8 cellular contexts compared by ENCODE assay signal in genomic region chr10:110497438-110498086, GRCh38. TPM values are rescaled to one million over a fixed set of nuclear protein-coding genes. Genes with fewer than 3 reads are reported as not detected.
DNase-seq lines count a peak whose midpoint lies in the region; ATAC-seq, FAIRE-seq and TF ChIP-seq lines count a peak whose summit lies in the region.

A gene with protein sequence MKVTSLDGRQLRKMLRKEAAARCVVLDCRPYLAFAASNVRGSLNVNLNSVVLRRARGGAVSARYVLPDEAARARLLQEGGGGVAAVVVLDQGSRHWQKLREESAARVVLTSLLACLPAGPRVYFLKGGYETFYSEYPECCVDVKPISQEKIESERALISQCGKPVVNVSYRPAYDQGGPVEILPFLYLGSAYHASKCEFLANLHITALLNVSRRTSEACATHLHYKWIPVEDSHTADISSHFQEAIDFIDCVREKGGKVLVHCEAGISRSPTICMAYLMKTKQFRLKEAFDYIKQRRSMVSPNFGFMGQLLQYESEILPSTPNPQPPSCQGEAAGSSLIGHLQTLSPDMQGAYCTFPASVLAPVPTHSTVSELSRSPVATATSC (plus strand): TSS chr10:110497907. CDS start chr10:110498122, 215 bp downstream.

- peak within 1 kb of the TSS; percentile 54; the same call in 1 of the 2 replicates for H3K27ac Mint-ChIP-seq in WTC11

- ATAC-seq in HG03060 (IDR thresholded peaks at IDR 0.05; ENCODE audit: low read depth, unreplicated experiment) (peak; percentile 48), WTC11 (peak; percentile 56)

- peak within 1 kb of the TSS; percentile 89 for H3K4me3 Mint-ChIP-seq in WTC11

- H3K4me1 Mint-ChIP-seq in WTC11: peaks cover 73% of the 10 kb centered on the region

- peaks cover 14% of the 10 kb centered on the region for H3K27me3 Mint-ChIP-seq in WTC11 (ENCODE audit: low read depth)

- in situ Hi-C loops in ACHN (cut with HindIII; ENCODE audit: low pct_ligation_motif_present, low pct_unique_long_range_greater_than_20kb, low sequenced_read_pairs): no loop called here

- H3F3A ChIP-seq in smooth muscle cell (ENCODE audit: low read depth): peaks cover 11% of the 10 kb centered on the region

- POLR2A ChIA-PET in WTC11 (lab: Charles Lee): interaction anchor here (1.3 kb wide), 1 partner anchor 10 kb away, joined by 4 read pairs; no protein-coding TSS in a partner anchor

- FAIRE-seq in bronchial epithelial cell (lab: Jason Lieb, UNC): no peak

- peaks cover 21% of the 10 kb centered on the region for H3K79me2 ChIP-seq in smooth muscle cell (ENCODE audit: low read depth)

- H3K9me3 Mint-ChIP-seq in WTC11: no peaks in the 10 kb centered on the region

- H3K27me3 ChIP-seq in bronchial epithelial cell (ENCODE audit: control insufficient read depth, insufficient read depth, low read length) (no peaks in the 10 kb centered on the region), smooth muscle cell (ENCODE audit: low read depth) (no peaks in the 10 kb centered on the region)

- CTCF ChIA-PET in WTC11 (lab: Charles Lee): interaction anchor here (0.8 to 1.5 kb wide), 3 partner anchors 49 to 192 kb away, joined by 3 to 5 read pairs (median 5); no protein-coding TSS in a partner anchor

- no peaks in the 10 kb centered on the region for H3K9me3 ChIP-seq in smooth muscle cell (replicated peaks; ENCODE audit: low read depth)

- H4K20me1 ChIP-seq in smooth muscle cell (ENCODE audit: low read depth): peaks cover 32% of the 10 kb centered on the region

- under 1% methylated on average over 70 of the region's 98 CpGs for WGBS in smooth muscle cell (ENCODE audit: low lambda C conversion rate)

- DNase-seq in ACHN (peak; percentile 96), NCI-H2227 treated with DMSO at 0.1 percent for 48 hours (lab: John Stamatoyannopoulos, UW) (peak; percentile 84), WTC11 (ENCODE audit: low spot score) (peak; percentile 91), bronchial epithelial cell (ENCODE audit: low read depth) (peak; percentile 81), iPS-NIHi7 (ENCODE audit: extremely low spot score) (peak; percentile 86), smooth muscle cell (lab: John Stamatoyannopoulos, UW; ENCODE audit: unreplicated experiment) (peak; percentile 83)

- peaks cover 1% of the 10 kb centered on the region for H3K36me3 ChIP-seq in bronchial epithelial cell (ENCODE audit: control insufficient read depth, insufficient read depth, low read length)
- no peaks in the 10 kb centered on the region for H3K36me3 ChIP-seq in smooth muscle cell (ENCODE audit: low read depth)

- peak within 1 kb of the TSS; percentile 95 for H3K9ac ChIP-seq in smooth muscle cell (ENCODE audit: low read depth)

- peak within 1 kb of the TSS; percentile 92 for H3K4me2 ChIP-seq in smooth muscle cell

- H2AFZ ChIP-seq in smooth muscle cell (ENCODE audit: low read depth): no peak within 1 kb of the TSS

- H3K27ac ChIP-seq in smooth muscle cell (ENCODE audit: low read depth): peak within 1 kb of the TSS; percentile 94

- peaks cover 40% of the 10 kb centered on the region for H3K4me1 ChIP-seq in smooth muscle cell (ENCODE audit: low read depth)

- TF ChIP-seq CTCF in WTC11 (IDR thresholded peaks at IDR 0.05) (no peak), bronchial epithelial cell (IDR thresholded peaks at IDR 0.05; ENCODE audit: insufficient read depth, low read length, severe bottlenecking) (no peak), smooth muscle cell (IDR thresholded peaks at IDR 0.05; ENCODE audit: borderline replicate concordance, insufficient read depth, poor library complexity, severe bottlenecking) (no peak)

- peak; percentile 98 for TF ChIP-seq POLR2A in GM18526 (IDR thresholded peaks at IDR 0.05; ENCODE audit: extremely low read depth, insufficient read length)

- H3K36me3 Mint-ChIP-seq in WTC11: peaks cover 6% of the 10 kb centered on the region

- peak within 1 kb of the TSS; percentile 82 for H3K4me3 ChIP-seq in bronchial epithelial cell (ENCODE audit: low read depth, low read length)
- peak within 1 kb of the TSS; percentile 86 for H3K4me3 ChIP-seq in smooth muscle cell

TF ChIP-seq in WTC11, 78 proteins besides CTCF, POLR2A, EP300 and RAD21 (continues in another document):
- TF ChIP-seq ZNF138 (CRISPR knock-in tag; conservative IDR thresholded peaks at IDR 0.05): peak; percentile 24; the same call in 1 of the 2 replicates
- TF ChIP-seq, protein P1, sequence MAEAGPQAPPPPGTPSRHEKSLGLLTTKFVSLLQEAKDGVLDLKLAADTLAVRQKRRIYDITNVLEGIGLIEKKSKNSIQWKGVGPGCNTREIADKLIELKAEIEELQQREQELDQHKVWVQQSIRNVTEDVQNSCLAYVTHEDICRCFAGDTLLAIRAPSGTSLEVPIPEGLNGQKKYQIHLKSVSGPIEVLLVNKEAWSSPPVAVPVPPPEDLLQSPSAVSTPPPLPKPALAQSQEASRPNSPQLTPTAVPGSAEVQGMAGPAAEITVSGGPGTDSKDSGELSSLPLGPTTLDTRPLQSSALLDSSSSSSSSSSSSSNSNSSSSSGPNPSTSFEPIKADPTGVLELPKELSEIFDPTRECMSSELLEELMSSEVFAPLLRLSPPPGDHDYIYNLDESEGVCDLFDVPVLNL (CRISPR knock-in tag; IDR thresholded peaks at IDR 0.05; ENCODE audit: borderline replicate concordance, low read depth): 0 out of 2 replicates have a peak, but pooled peaks have one; percentile 20
- no peak for TF ChIP-seq ZNF425 (CRISPR knock-in tag; conservative IDR thresholded peaks at IDR 0.05)
- TF ChIP-seq, protein P2, sequence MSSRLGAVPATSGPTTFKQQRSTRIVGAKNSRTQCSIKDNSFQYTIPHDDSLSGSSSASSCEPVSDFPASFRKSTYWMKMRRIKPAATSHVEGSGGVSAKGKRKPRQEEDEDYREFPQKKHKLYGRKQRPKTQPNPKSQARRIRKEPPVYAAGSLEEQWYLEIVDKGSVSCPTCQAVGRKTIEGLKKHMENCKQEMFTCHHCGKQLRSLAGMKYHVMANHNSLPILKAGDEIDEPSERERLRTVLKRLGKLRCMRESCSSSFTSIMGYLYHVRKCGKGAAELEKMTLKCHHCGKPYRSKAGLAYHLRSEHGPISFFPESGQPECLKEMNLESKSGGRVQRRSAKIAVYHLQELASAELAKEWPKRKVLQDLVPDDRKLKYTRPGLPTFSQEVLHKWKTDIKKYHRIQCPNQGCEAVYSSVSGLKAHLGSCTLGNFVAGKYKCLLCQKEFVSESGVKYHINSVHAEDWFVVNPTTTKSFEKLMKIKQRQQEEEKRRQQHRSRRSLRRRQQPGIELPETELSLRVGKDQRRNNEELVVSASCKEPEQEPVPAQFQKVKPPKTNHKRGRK (CRISPR knock-in tag; IDR thresholded peaks at IDR 0.05; ENCODE audit: borderline replicate concordance): no peak
- 0 out of 2 replicates have a peak, but pooled peaks have one; percentile 31 for TF ChIP-seq MLX (CRISPR knock-in tag; IDR thresholded peaks at IDR 0.05)
- TF ChIP-seq FOXK1 (CRISPR knock-in tag; IDR thresholded peaks at IDR 0.05): peak; percentile 43; the same call in 1 of the 2 replicates
- TF ChIP-seq ZNF121 (CRISPR knock-in tag; IDR thresholded peaks at IDR 0.05): no peak
- TF ChIP-seq ZNF671 (CRISPR knock-in tag; IDR thresholded peaks at IDR 0.05): peak; percentile 79; the same call in 1 of the 2 replicates
- TF ChIP-seq, protein P3, sequence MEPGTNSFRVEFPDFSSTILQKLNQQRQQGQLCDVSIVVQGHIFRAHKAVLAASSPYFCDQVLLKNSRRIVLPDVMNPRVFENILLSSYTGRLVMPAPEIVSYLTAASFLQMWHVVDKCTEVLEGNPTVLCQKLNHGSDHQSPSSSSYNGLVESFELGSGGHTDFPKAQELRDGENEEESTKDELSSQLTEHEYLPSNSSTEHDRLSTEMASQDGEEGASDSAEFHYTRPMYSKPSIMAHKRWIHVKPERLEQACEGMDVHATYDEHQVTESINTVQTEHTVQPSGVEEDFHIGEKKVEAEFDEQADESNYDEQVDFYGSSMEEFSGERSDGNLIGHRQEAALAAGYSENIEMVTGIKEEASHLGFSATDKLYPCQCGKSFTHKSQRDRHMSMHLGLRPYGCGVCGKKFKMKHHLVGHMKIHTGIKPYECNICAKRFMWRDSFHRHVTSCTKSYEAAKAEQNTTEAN (CRISPR knock-in tag; IDR thresholded peaks at IDR 0.05): 0 out of 2 replicates have a peak, but pooled peaks have one; percentile 70
- TF ChIP-seq ZBTB21 (CRISPR knock-in tag; IDR thresholded peaks at IDR 0.05; ENCODE audit: borderline replicate concordance): 0 out of 2 replicates have a peak, but pooled peaks have one; percentile 15
- TF ChIP-seq ETV6 (CRISPR knock-in tag; IDR thresholded peaks at IDR 0.05): peak; percentile 90
- TF ChIP-seq SMAD3 (CRISPR knock-in tag; IDR thresholded peaks at IDR 0.05; ENCODE audit: borderline replicate concordance): peak; percentile 69; the same call in 1 of the 2 replicates
- TF ChIP-seq PRRX2 (CRISPR knock-in tag; IDR thresholded peaks at IDR 0.05): 0 out of 2 replicates have a peak, but pooled peaks have one; percentile 15

RNA-seq across cellular contexts. Expression of the gene that starts here (rescaled TPM):
- total RNA-seq in WTC11 (2021): 31.4 to 55.1 TPM (median 33.1 TPM) in 3 replicates
- 40.1 and 115 TPM in 2 replicates for total RNA-seq in bronchial epithelial cell
- 22.7 and 23.6 TPM in 2 replicates for total RNA-seq in smooth muscle cell
- 13.6 and 22.6 TPM in 2 replicates for polyA plus RNA-seq in smooth muscle cell

Comparison
In these comparisons a context has a peak if more than half of its experiments do, and no peak if none do; other contexts are left out.
1. Peak in every context shown above with its lines: DNase-seq, ATAC-seq, H3K4me3 ChIP-seq and H3K27ac ChIP-seq.